ENCODE assay signal across 22 cellular contexts in the genomic region with DNA sequence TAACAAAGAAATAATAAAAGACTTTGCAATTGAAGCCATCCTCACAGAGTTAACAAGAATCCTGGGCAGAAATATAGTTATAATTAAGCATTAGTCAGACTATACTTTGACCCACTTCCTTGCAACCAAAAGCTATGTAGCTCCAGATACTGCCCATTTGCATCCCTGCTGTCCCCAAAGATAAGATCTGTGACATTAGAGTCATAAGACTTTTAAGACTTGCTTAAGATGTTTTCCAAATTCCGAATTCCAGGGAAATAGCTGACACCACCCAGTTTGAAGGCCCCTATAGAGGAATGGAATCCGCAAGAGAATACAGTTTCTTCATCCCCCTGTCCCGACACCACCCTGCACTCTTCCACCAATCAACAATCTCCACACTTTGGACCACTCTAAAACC.
DNase-seq lines count a peak whose midpoint lies in the region; ATAC-seq, FAIRE-seq and TF ChIP-seq lines count a peak whose summit lies in the region.
"Had no signal": no experiment of that assay in that cellular context is flagged by ENCODE, and none has a peak within 500 bp of the region (broad histone marks: within the 10 kb centered on the region; RNA-seq: fewer than 3 reads in every experiment).

No MANE protein-coding gene starts in this region.

- no peak for TF ChIP-seq POLR2A in K562 (conservative IDR thresholded peaks at IDR 0.05)

- no peak overlapping the region for H3K23ac ChIP-seq in trophoblast cell (ENCODE audit: low read length)

- H4K91ac ChIP-seq in trophoblast cell (ENCODE audit: low read depth, low read length), result no peak overlapping the region

- no peak overlapping the region for H3K18ac ChIP-seq in trophoblast cell (ENCODE audit: low read length)

- no TSS peak for BruUV-seq in PC-3 (replicated peaks; lab: Mats Ljungman, UMichigan)
- no TSS peak for BruUV-seq in K562 (replicated peaks; lab: Mats Ljungman, UMichigan)

- no peak overlapping the region for H3K4ac ChIP-seq in trophoblast cell (ENCODE audit: low read depth, low read length)

- H2BK120ac ChIP-seq in trophoblast cell (ENCODE audit: insufficient read depth, low read length, poor library complexity), result peak overlapping the region; percentile 52

- no peak overlapping the region for H3K27ac ChIP-seq in PC-3 (ENCODE audit: low read length)
- H3K27ac ChIP-seq in K562 (ENCODE audit: extremely low read depth, low read depth, low read length), result no peak overlapping the region
- peak overlapping the region; percentile 45 for H3K27ac ChIP-seq in trophoblast cell (ENCODE audit: low read depth, low read length)
- H3K27ac ChIP-seq: GM23248 had no signal

- in situ Hi-C loops in K562 (cut with MboI), result loop anchor here (10.0 kb wide), 1 partner anchor 245 kb away; no protein-coding TSS in a partner anchor

- no peak overlapping the region for H3K4me3 Mint-ChIP-seq in activated CD4-positive, alpha-beta memory T cell treated with anti-CD3 and anti-CD28 coated beads, Interleukin-2, amount 10 ng/mL, durations not matched to agents 7 days and 5 days
- H3K4me3 Mint-ChIP-seq: HFFc6 had no signal

- H3K27me3 ChIP-seq in PC-3 (ENCODE audit: low read length) (no peaks in the 10 kb centered on the region), K562 (ENCODE audit: control insufficient read depth in 2 of 2, insufficient read depth in 2 of 2, low read length in 2 of 2) (no peaks in the 10 kb centered on the region), trophoblast cell (ENCODE audit: insufficient read depth, low read length) (no peaks in the 10 kb centered on the region)
- H3K27me3 ChIP-seq: BE2C had no signal

- no peak overlapping the region for H2AK5ac ChIP-seq in trophoblast cell (ENCODE audit: low read length)

- H3K9me3 Mint-ChIP-seq in activated CD4-positive, alpha-beta memory T cell treated with anti-CD3 and anti-CD28 coated beads, Interleukin-2, amount 10 ng/mL, durations not matched to agents 7 days and 5 days, result no peaks in the 10 kb centered on the region
- H3K9me3 Mint-ChIP-seq: HFFc6 had no signal

- 29% methylated on average over 3 of the region's 3 CpGs for WGBS in K562 (ENCODE audit: insufficient coverage, low coverage, missing lambda C conversion rate)
- WGBS in trophoblast cell (ENCODE audit: extremely low coverage, insufficient coverage, insufficient read length), result no CpG with 5 or more reads among the region's 3 CpGs

- no peak for TF ChIP-seq EP300 in K562 (IDR thresholded peaks at IDR 0.05; ENCODE audit: low read length)

- H3K4me1 ChIP-seq in PC-3 (ENCODE audit: insufficient read depth, low read length) (peaks cover 40% of the 10 kb centered on the region), K562 (replicated peaks in 1 of 2; ENCODE audit: control insufficient read depth in 2 of 2, insufficient read depth in 2 of 2, low read length in 2 of 2) (peaks cover 0 to 6% of the 10 kb centered on the region in 2 experiments; a peak in 3 of 5 replicates), trophoblast cell (ENCODE audit: control insufficient read depth in 1 of 2, insufficient read depth in 2 of 2, low read length in 2 of 2) (no peaks in the 10 kb centered on the region)
- H3K4me1 ChIP-seq: BE2C, Caco-2 had no signal

- no peak overlapping the region for H4K12ac ChIP-seq in trophoblast cell (ENCODE audit: low read depth, low read length)

- peak; percentile 31; the same call in 1 of the 2 replicates for ATAC-seq in PC-3
- ATAC-seq in K562, result no peak; the same call in 2 of the 3 replicates
- no peak for ATAC-seq in HG02623 (IDR thresholded peaks at IDR 0.05; ENCODE audit: unreplicated experiment)
- ATAC-seq: HCT116 had no signal

- H3K36me3 ChIP-seq in PC-3 (ENCODE audit: low read depth, low read length) (no peaks in the 10 kb centered on the region), K562 (ENCODE audit: control insufficient read depth, insufficient read depth, low read length) (no peaks in the 10 kb centered on the region), trophoblast cell (ENCODE audit: control insufficient read depth in 1 of 2, insufficient read depth in 2 of 2, low read length in 2 of 2) (no peaks in the 10 kb centered on the region)
- H3K36me3 ChIP-seq: BE2C had no signal

- H2AFZ ChIP-seq in PC-3 (ENCODE audit: low read length) (no peak overlapping the region), K562 (ENCODE audit: low read depth, low read length) (no peak overlapping the region), trophoblast cell (ENCODE audit: insufficient read depth, low read length, poor library complexity) (no peak overlapping the region)
- H2AFZ ChIP-seq: GM23248 had no signal

- H3K27ac Mint-ChIP-seq in activated CD4-positive, alpha-beta memory T cell treated with anti-CD3 and anti-CD28 coated beads, Interleukin-2, amount 10 ng/mL, durations not matched to agents 7 days and 5 days, result no peak overlapping the region
- H3K27ac Mint-ChIP-seq: HFFc6 had no signal

- no peak for FAIRE-seq in K562 (lab: Jason Lieb, UNC)
- FAIRE-seq: A204.1, D721Med, GM12892, GM18507, HTR-8/SVneo had no signal

- POLR2A ChIA-PET in PC-3 (lab: Charles Lee; ENCODE audit: unreplicated experiment) (no interaction called here), K562 (lab: Yijun Ruan, JAX) (interaction anchor here (0.5 to 1.5 kb wide), 8 partner anchors 9 to 300 kb away, joined by 3 to 7 read pairs (median 3); no protein-coding TSS in a partner anchor)
- POLR2A ChIA-PET in activated CD4-positive, alpha-beta memory T cell treated with anti-CD3 and anti-CD28 coated beads, Interleukin-2, amount 10 ng/mL, durations not matched to agents 7 days and 5 days (lab: Charles Lee), result no interaction called here

- H3K36me3 Mint-ChIP-seq in activated CD4-positive, alpha-beta memory T cell treated with anti-CD3 and anti-CD28 coated beads, Interleukin-2, amount 10 ng/mL, durations not matched to agents 7 days and 5 days (ENCODE audit: low read depth), result no peaks in the 10 kb centered on the region
- H3K36me3 Mint-ChIP-seq: CD4-positive, CD25-positive, alpha-beta regulatory T cell had no signal

- H3F3A ChIP-seq in PC-3 (ENCODE audit: low read length, unreplicated experiment), result no peaks in the 10 kb centered on the region

- H4K8ac ChIP-seq in trophoblast cell (ENCODE audit: low read depth, low read length), result no peak overlapping the region

- H3K9me2 ChIP-seq in PC-3 (replicated peaks; ENCODE audit: low read length), result no peaks in the 10 kb centered on the region

- TF ChIP-seq RAD21 in K562 (CRISPR knock-in tag; conservative IDR thresholded peaks at IDR 0.05 in 1 of 2, IDR thresholded peaks at IDR 0.05 in 1 of 2), result no peak

- H2BK5ac ChIP-seq in trophoblast cell (ENCODE audit: low read depth, low read length, poor library complexity), result peak overlapping the region; percentile 8

- H2BK12ac ChIP-seq in trophoblast cell (ENCODE audit: low read length), result no peak overlapping the region

- H3K9ac ChIP-seq in PC-3 (ENCODE audit: low read length) (no peak overlapping the region), K562 (ENCODE audit: insufficient read depth in 1 of 2, low read depth in 2 of 2, low read length in 2 of 2) (no peak overlapping the region), trophoblast cell (ENCODE audit: low read length) (no peak overlapping the region)
- H3K9ac ChIP-seq: GM23248 had no signal

- peaks cover 8% of the 10 kb centered on the region for H3K27me3 Mint-ChIP-seq in activated CD4-positive, alpha-beta memory T cell treated with anti-CD3 and anti-CD28 coated beads, Interleukin-2, amount 10 ng/mL, durations not matched to agents 7 days and 5 days

- TF ChIP-seq CTCF in PC-3 (conservative IDR thresholded peaks at IDR 0.05; ENCODE audit: low read depth, low read length) (no peak), K562 (IDR thresholded peaks at IDR 0.05 in 2 of 3, conservative IDR thresholded peaks at IDR 0.05 in 1 of 3; ENCODE audit: insufficient read depth in 2 of 3, low read depth in 1 of 3, low read length in 3 of 3) (no peak)

- H3K79me1 ChIP-seq in trophoblast cell (ENCODE audit: low read length), result peaks cover 10% of the 10 kb centered on the region

- no peak overlapping the region for H3K4me2 ChIP-seq in PC-3 (ENCODE audit: low read length)
- no peak overlapping the region for H3K4me2 ChIP-seq in K562 (ENCODE audit: insufficient read depth, low read length)
- no peak overlapping the region for H3K4me2 ChIP-seq in trophoblast cell (ENCODE audit: low read length)

- H3K4me1 Mint-ChIP-seq in activated CD4-positive, alpha-beta memory T cell treated with anti-CD3 and anti-CD28 coated beads, Interleukin-2, amount 10 ng/mL, durations not matched to agents 7 days and 5 days, result no peaks in the 10 kb centered on the region
- H3K4me1 Mint-ChIP-seq: CD4-positive, CD25-positive, alpha-beta regulatory T cell had no signal

- no peaks in the 10 kb centered on the region for H3K9me1 ChIP-seq in K562 (ENCODE audit: control insufficient read depth, insufficient read depth, low read length)

- intact Hi-C loops in PC-3 (cut with micrococcal nuclease) (no loop called here), K562 (cut with micrococcal nuclease) (no loop called here)

- H3K9me3 ChIP-seq in PC-3 (ENCODE audit: low read length) (no peaks in the 10 kb centered on the region), K562 (replicated peaks; ENCODE audit: control insufficient read depth, insufficient read depth, low read depth, low read length) (no peaks in the 10 kb centered on the region), trophoblast cell (ENCODE audit: insufficient read depth, low read depth, low read length) (no peaks in the 10 kb centered on the region)
- H3K9me3 ChIP-seq: BE2C, Caco-2 had no signal

- CTCF ChIA-PET in PC-3 (lab: Charles Lee) (no interaction called here), K562 (lab: Yijun Ruan, JAX; ENCODE audit: low intra/inter-chr PET ratio) (no interaction called here)
- CTCF ChIA-PET in activated CD4-positive, alpha-beta memory T cell treated with anti-CD3 and anti-CD28 coated beads, Interleukin-2, amount 10 ng/mL, durations not matched to agents 7 days and 5 days (lab: Charles Lee), result no interaction called here

- H3K79me2 ChIP-seq in PC-3 (ENCODE audit: low read length) (no peaks in the 10 kb centered on the region), K562 (ENCODE audit: control insufficient read depth, insufficient read depth, low read length) (no peaks in the 10 kb centered on the region), trophoblast cell (ENCODE audit: control insufficient read depth, insufficient read depth, low read length, poor library complexity) (no peaks in the 10 kb centered on the region)

- H3K4me3 ChIP-seq in PC-3 (ENCODE audit: low read length) (no peak overlapping the region), K562 (no peak overlapping the region), trophoblast cell (ENCODE audit: low read depth, low read length) (no peak overlapping the region)
- H3K4me3 ChIP-seq: GM23248 had no signal

- DNase-seq in PC-3 (no peak), K562 (ENCODE audit: extremely low read depth in 1 of 4, low spot score in 3 of 4) (no peak), trophoblast cell (peak; percentile 66 to 94), midbrain (lab: John Stamatoyannopoulos, UW) (no peak)
- no peak for DNase-seq in activated CD4-positive, alpha-beta memory T cell treated with anti-CD3 and anti-CD28 coated beads, Interleukin-2, amount 10 ng/mL, durations not matched to agents 7 days and 5 days
- DNase-seq: ACHN; BE2C; C1 segment of cervical spinal cord; Caco-2; CD4-positive, CD25-positive, alpha-beta regulatory T cell; GDM1; GM23248; H7; HFFc6; IMR-90 had no signal

- H4K20me1 ChIP-seq in PC-3 (ENCODE audit: low read length) (no peaks in the 10 kb centered on the region), K562 (replicated peaks; ENCODE audit: control insufficient read depth, insufficient read depth, low read length) (no peaks in the 10 kb centered on the region)

- no peak overlapping the region for H3K14ac ChIP-seq in trophoblast cell (ENCODE audit: low read length)

Comparison
In these comparisons a context has a peak if more than half of its experiments do, and no peak if none do; other contexts are left out.
1. DNase-seq: peak in trophoblast cell (2 of 2); none in PC-3 (single experiment), K562 (0 of 4), midbrain (single experiment) and activated CD4-positive, alpha-beta memory T cell treated with anti-CD3 and anti-CD28 coated beads, Interleukin-2, amount 10 ng/mL, durations not matched to agents 7 days and 5 days (single experiment).